In the genomic region with DNA sequence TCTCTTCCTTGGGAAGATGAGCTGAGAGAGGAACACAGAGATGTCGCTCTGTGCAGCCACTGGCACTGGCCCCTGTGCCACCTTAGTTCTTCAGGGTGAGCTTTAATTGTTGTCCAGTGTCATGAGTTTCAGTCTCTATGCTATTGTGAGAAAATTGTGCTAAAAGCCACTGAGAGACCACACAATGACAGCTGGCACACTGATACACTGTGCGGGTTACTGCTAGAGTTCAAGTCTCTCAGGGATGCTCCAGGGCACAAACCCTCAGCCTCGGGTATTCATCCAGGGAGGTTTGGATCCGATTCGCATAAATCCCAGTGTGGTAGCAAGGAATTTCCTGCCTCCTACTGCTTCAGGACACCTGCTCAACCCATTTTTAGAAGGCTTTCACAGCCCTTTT, we compare ENCODE assay signal across 18 cellular contexts.
"Had no signal": no experiment of that assay in that cellular context is flagged by ENCODE, and none has a peak within 500 bp of the region (broad histone marks: within the 10 kb centered on the region; RNA-seq: fewer than 3 reads in every experiment).

No MANE protein-coding gene starts in this region.

- H3K4me1 ChIP-seq: suprapubic skin had no signal

- H3K27ac ChIP-seq: cardiac muscle cell, foreskin keratinocyte, suprapubic skin had no signal

- H3K9me3 ChIP-seq: suprapubic skin had no signal

- H3K4me3 ChIP-seq: cardiac muscle cell, lung, suprapubic skin had no signal

- ATAC-seq: foreskin keratinocyte; left lobe of liver; natural killer cell; stimulated activated naive CD8-positive, alpha-beta T cell treated with anti-CD3 and anti-CD28 coated beads, Interleukin-15, amount 100 ng/mL, for 72 hours had no signal

- DNase-seq: activated CD4-positive, alpha-beta memory T cell treated with anti-CD3 and anti-CD28 coated beads for 36 hours; activated CD4-positive, alpha-beta T cell treated with anti-CD3 and anti-CD28 coated beads for 48 hours; activated naive CD4-positive, alpha-beta T cell treated with Interleukin-2 at 50 U/mL for 16 hours; activated naive CD8-positive, alpha-beta T cell treated with anti-CD3 and anti-CD28 coated beads for 36 hours; activated T-cell treated with anti-CD3 and anti-CD28 coated beads, Interleukin-2, amount 50 U/mL, for 48 hours; effector CD8-positive, alpha-beta T cell; foreskin keratinocyte; immature natural killer cell; natural killer cell; retina; stimulated activated CD4-positive, alpha-beta T cell treated with anti-CD3 and anti-CD28 coated beads, Interleukin-12 subunit alpha, Interleukin-12 subunit beta, amount 100 ng/mL, for 4 hours; stimulated activated CD4-positive, alpha-beta T cell treated with anti-CD3 and anti-CD28 coated beads, Interleukin-4, amount 100 ng/mL, for 4 hours; stimulated activated naive CD8-positive, alpha-beta T cell treated with anti-CD3 and anti-CD28 coated beads, Interleukin-15, amount 100 ng/mL, for 72 hours; T1000 had no signal

- H3K27me3 ChIP-seq: cardiac muscle cell, foreskin keratinocyte, suprapubic skin had no signal

- H3K36me3 ChIP-seq: cardiac muscle cell, suprapubic skin had no signal
